ENCODE assay signal across 1 cellular context in the genomic region with DNA sequence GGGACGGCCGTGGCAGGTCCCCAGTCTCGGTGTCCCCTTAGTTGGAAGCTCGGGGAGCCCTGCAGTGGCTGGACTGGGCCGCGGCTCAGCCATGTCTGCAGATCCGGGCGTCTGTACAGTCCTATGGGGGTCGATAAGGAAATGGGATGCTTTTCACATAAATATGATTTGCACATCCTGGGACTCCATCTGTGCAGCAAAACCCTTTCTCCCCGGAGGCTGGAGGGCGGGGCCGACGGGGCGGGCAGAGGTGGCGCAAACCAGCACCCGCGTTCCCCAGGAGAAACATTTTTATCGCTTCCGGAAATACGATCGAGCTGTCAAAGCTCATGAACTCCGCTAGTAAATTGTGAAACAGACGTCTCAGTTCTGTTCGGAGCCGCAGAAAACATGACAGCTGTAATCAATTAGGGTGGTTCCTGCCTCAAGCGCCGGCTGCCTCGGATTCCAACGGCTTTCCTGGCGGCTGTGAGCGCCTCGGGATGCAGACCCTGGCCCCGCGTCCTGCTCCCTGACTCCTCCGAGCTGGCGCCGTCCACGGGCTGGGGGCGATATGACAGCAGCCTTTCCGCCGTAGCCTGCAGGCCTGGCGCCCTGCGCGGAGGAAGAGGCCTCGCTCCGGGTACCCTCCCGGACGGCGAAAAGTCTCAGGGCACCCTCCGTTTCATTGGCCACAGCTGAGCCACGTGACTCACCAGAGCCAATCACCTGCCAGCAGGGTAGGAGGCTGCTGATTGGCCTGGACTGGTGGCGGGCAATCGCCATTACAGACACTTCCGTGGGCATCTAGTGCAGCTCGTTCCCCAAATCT.
TF ChIP-seq lines count a peak whose summit lies in the region.

No MANE protein-coding gene starts in this region.

TF ChIP-seq in SK-N-SH, 30 proteins besides CTCF, POLR2A, EP300 and RAD21 (continued from another document):
- TF ChIP-seq, protein P1, sequence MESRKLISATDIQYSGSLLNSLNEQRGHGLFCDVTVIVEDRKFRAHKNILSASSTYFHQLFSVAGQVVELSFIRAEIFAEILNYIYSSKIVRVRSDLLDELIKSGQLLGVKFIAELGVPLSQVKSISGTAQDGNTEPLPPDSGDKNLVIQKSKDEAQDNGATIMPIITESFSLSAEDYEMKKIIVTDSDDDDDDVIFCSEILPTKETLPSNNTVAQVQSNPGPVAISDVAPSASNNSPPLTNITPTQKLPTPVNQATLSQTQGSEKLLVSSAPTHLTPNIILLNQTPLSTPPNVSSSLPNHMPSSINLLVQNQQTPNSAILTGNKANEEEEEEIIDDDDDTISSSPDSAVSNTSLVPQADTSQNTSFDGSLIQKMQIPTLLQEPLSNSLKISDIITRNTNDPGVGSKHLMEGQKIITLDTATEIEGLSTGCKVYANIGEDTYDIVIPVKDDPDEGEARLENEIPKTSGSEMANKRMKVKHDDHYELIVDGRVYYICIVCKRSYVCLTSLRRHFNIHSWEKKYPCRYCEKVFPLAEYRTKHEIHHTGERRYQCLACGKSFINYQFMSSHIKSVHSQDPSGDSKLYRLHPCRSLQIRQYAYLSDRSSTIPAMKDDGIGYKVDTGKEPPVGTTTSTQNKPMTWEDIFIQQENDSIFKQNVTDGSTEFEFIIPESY (IDR thresholded peaks at IDR 0.05; ENCODE audit: borderline replicate concordance, low read depth) = no peak
- TF ChIP-seq NFIC (IDR thresholded peaks at IDR 0.05; ENCODE audit: borderline replicate concordance) (no peak), NRF1 (IDR thresholded peaks at IDR 0.05; ENCODE audit: low read depth, low read length) (no peak), SIN3A (IDR thresholded peaks at IDR 0.05; ENCODE audit: borderline replicate concordance, low read depth, low read length) (no peak), SMC3 (IDR thresholded peaks at IDR 0.05; ENCODE audit: low read depth, low read length) (no peak; the same call in 1 of the 2 replicates), FOXJ3 (CRISPR knock-in tag; IDR thresholded peaks at IDR 0.05) (peak; percentile 96), RCOR1 (IDR thresholded peaks at IDR 0.05; ENCODE audit: low read length) (peak; percentile 99), TAF1 (IDR thresholded peaks at IDR 0.05; ENCODE audit: borderline replicate concordance, low read depth, low read length) (no peak), MEF2A (IDR thresholded peaks at IDR 0.05; ENCODE audit: borderline replicate concordance, low read depth) (no peak), CHD2 (IDR thresholded peaks at IDR 0.05; ENCODE audit: low read length, partially characterized antibody) (peak; percentile 86), MXI1 (IDR thresholded peaks at IDR 0.05; ENCODE audit: low read depth, low read length) (no peak), FOSL2 (IDR thresholded peaks at IDR 0.05; ENCODE audit: borderline replicate concordance, low read depth) (no peak), JUND (IDR thresholded peaks at IDR 0.05) (no peak), YY1 (IDR thresholded peaks at IDR 0.05; ENCODE audit: low read depth) (no peak), RXRA (IDR thresholded peaks at IDR 0.05; ENCODE audit: borderline replicate concordance, low read depth) (no peak), GABPA (IDR thresholded peaks at IDR 0.05; ENCODE audit: low read depth) (no peak), POLR2AphosphoS5 (IDR thresholded peaks at IDR 0.05; ENCODE audit: low read depth, low read length) (no peak)
- TF ChIP-seq, protein P2, sequence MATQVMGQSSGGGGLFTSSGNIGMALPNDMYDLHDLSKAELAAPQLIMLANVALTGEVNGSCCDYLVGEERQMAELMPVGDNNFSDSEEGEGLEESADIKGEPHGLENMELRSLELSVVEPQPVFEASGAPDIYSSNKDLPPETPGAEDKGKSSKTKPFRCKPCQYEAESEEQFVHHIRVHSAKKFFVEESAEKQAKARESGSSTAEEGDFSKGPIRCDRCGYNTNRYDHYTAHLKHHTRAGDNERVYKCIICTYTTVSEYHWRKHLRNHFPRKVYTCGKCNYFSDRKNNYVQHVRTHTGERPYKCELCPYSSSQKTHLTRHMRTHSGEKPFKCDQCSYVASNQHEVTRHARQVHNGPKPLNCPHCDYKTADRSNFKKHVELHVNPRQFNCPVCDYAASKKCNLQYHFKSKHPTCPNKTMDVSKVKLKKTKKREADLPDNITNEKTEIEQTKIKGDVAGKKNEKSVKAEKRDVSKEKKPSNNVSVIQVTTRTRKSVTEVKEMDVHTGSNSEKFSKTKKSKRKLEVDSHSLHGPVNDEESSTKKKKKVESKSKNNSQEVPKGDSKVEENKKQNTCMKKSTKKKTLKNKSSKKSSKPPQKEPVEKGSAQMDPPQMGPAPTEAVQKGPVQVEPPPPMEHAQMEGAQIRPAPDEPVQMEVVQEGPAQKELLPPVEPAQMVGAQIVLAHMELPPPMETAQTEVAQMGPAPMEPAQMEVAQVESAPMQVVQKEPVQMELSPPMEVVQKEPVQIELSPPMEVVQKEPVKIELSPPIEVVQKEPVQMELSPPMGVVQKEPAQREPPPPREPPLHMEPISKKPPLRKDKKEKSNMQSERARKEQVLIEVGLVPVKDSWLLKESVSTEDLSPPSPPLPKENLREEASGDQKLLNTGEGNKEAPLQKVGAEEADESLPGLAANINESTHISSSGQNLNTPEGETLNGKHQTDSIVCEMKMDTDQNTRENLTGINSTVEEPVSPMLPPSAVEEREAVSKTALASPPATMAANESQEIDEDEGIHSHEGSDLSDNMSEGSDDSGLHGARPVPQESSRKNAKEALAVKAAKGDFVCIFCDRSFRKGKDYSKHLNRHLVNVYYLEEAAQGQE (IDR thresholded peaks at IDR 0.05; ENCODE audit: low read depth, low read length) = no peak
- TF ChIP-seq, protein P3, sequence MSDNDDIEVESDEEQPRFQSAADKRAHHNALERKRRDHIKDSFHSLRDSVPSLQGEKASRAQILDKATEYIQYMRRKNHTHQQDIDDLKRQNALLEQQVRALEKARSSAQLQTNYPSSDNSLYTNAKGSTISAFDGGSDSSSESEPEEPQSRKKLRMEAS (IDR thresholded peaks at IDR 0.05; ENCODE audit: low read depth) = no peak
- TF ChIP-seq, protein P4, sequence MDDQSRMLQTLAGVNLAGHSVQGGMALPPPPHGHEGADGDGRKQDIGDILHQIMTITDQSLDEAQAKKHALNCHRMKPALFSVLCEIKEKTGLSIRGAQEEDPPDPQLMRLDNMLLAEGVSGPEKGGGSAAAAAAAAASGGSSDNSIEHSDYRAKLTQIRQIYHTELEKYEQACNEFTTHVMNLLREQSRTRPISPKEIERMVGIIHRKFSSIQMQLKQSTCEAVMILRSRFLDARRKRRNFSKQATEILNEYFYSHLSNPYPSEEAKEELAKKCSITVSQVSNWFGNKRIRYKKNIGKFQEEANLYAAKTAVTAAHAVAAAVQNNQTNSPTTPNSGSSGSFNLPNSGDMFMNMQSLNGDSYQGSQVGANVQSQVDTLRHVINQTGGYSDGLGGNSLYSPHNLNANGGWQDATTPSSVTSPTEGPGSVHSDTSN (IDR thresholded peaks at IDR 0.05) = peak; percentile 56
- TF ChIP-seq, protein P5, sequence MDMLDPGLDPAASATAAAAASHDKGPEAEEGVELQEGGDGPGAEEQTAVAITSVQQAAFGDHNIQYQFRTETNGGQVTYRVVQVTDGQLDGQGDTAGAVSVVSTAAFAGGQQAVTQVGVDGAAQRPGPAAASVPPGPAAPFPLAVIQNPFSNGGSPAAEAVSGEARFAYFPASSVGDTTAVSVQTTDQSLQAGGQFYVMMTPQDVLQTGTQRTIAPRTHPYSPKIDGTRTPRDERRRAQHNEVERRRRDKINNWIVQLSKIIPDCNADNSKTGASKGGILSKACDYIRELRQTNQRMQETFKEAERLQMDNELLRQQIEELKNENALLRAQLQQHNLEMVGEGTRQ (IDR thresholded peaks at IDR 0.05; ENCODE audit: borderline replicate concordance, low read depth, low read length) = peak; percentile 17; the same call in 1 of the 2 replicates
